25 cellular contexts compared by ENCODE assay signal in the genomic region with DNA sequence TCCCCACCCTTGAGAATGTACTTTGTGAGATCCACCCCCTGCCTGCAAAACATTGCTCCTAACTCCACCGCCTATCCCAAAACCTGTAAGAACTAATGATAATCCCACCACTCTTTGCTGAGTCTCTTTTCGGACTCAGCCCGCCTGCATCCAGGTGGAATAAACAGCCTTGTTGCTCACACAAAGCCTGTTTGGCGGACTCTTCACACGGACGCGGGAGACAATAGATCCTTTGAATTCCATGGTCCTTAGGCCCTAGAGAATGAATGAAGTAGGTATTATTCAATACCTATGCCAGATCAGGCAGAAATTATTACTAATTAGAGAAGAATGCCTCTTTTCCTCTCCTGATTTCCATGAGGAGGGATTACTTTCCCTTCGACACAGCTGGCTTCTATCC.
"Had no signal": no experiment of that assay in that cellular context is flagged by ENCODE, and none has a peak within 500 bp of the region (broad histone marks: within the 10 kb centered on the region; RNA-seq: fewer than 3 reads in every experiment).

No MANE protein-coding gene starts in this region.

- H3K27ac ChIP-seq: colonic mucosa, epithelial cell of prostate, esophagus squamous epithelium, gastrocnemius medialis, heart right ventricle, left lung, lower lobe of right lung had no signal

- H3K36me3 ChIP-seq: colonic mucosa, esophagus squamous epithelium, gastrocnemius medialis, heart right ventricle, left lung, lower lobe of right lung had no signal

- H3K9me3 Mint-ChIP-seq: dendritic cell treated with granulocyte-macrophage colony-stimulating factor and Interleukin-4, amounts not matched to agents 40 ng/mL and 50 ng/mL, for 4 days; effector memory CD8-positive, alpha-beta T cell; endodermal cell; immature natural killer cell; mesothelial cell of epicardium had no signal

- H3K36me3 Mint-ChIP-seq: immature natural killer cell, mesothelial cell of epicardium had no signal

- H3K4me1 Mint-ChIP-seq: immature natural killer cell, mesothelial cell of epicardium had no signal

- H3K4me3 Mint-ChIP-seq: dendritic cell treated with granulocyte-macrophage colony-stimulating factor and Interleukin-4, amounts not matched to agents 40 ng/mL and 50 ng/mL, for 4 days; effector memory CD8-positive, alpha-beta T cell; endodermal cell; immature natural killer cell; mesothelial cell of epicardium had no signal

- H3K9me3 ChIP-seq: colonic mucosa, esophagus squamous epithelium, gastrocnemius medialis, heart right ventricle, left lung, lower lobe of right lung, mucosa of descending colon had no signal

- H3K27ac Mint-ChIP-seq: dendritic cell treated with granulocyte-macrophage colony-stimulating factor and Interleukin-4, amounts not matched to agents 40 ng/mL and 50 ng/mL, for 4 days; endodermal cell; immature natural killer cell; mesothelial cell of epicardium had no signal

- H3K4me3 ChIP-seq: colonic mucosa, esophagus squamous epithelium, gastrocnemius medialis, heart right ventricle, left lung, lower lobe of right lung, mucosa of descending colon had no signal

- ATAC-seq: effector memory CD8-positive, alpha-beta T cell; esophagus mucosa; gastrocnemius medialis; heart right ventricle; left cardiac atrium; left lung; left ventricle myocardium superior; lower lobe of right lung; mucosa of descending colon had no signal

- DNase-seq: colonic mucosa; cortex of kidney; effector CD8-positive, alpha-beta T cell; effector memory CD8-positive, alpha-beta T cell; endodermal cell; erythroblast; esophagus squamous epithelium; foreskin fibroblast; foreskin melanocyte; gastrocnemius medialis; glutamatergic neuron; head of caudate nucleus; heart right ventricle; hippocampal formation; immature natural killer cell; left cardiac atrium; left lung; left ventricle myocardium superior; lower lobe of right lung; mesenchymal stem cell; mucosa of descending colon had no signal

- H3K27me3 ChIP-seq: colonic mucosa, esophagus squamous epithelium, gastrocnemius medialis, heart right ventricle had no signal

- H3K4me1 ChIP-seq: colonic mucosa, gastrocnemius medialis, heart right ventricle, lower lobe of right lung had no signal
